In genomic region chr6:7276199-7276524, GRCh38 we compare ENCODE assay signal across 15 cellular contexts. TPM values are rescaled to one million over a fixed set of nuclear protein-coding genes. Genes with fewer than 3 reads are reported as not detected.
DNase-seq lines count a peak whose midpoint lies in the region; ATAC-seq, FAIRE-seq and TF ChIP-seq lines count a peak whose summit lies in the region.
"Had no signal": no experiment of that assay in that cellular context is flagged by ENCODE, and none has a peak within 500 bp of the region (broad histone marks: within the 10 kb centered on the region; RNA-seq: fewer than 3 reads in every experiment).

No MANE protein-coding gene starts in this region.

- no peak overlapping the region; the same call in 1 of the 2 replicates for H3K4me3 ChIP-seq in OCI-LY3 (ENCODE audit: low read length)
- no peak overlapping the region for H3K4me3 ChIP-seq in colonic mucosa
- H3K4me3 ChIP-seq in testis, result no peak overlapping the region
- H3K4me3 ChIP-seq: body of pancreas, psoas muscle, thyroid gland had no signal

- H3K27me3 ChIP-seq in OCI-LY3 (ENCODE audit: low read depth, low read length) (no peaks in the 10 kb centered on the region), colonic mucosa (no peaks in the 10 kb centered on the region), testis (no peaks in the 10 kb centered on the region)
- H3K27me3 ChIP-seq: body of pancreas, foreskin keratinocyte, thyroid gland had no signal

- H3K4me1 Mint-ChIP-seq in activated T-cell treated with anti-CD3 and anti-CD28 coated beads, Interleukin-2, amount 50 U/mL, for 72 hours (ENCODE audit: low read depth), result peaks cover 10% of the 10 kb centered on the region
- peaks cover 24 to 36% of the 10 kb centered on the region in 2 donors for H3K4me1 Mint-ChIP-seq in stimulated activated naive B cell treated with anti-CD40 and anti-IgM and Interleukin-4, amounts not matched to agents 10 μg/mL and 1 μg/mL and 100 μg/mL, for 72 hours

- H3K9ac ChIP-seq in OCI-LY3 (ENCODE audit: low read length) (no peak overlapping the region; the same call in 1 of the 2 replicates), colonic mucosa (ENCODE audit: low read depth in 2 of 2, low read length in 2 of 2) (no peak overlapping the region)

- no peak overlapping the region for H3K27ac Mint-ChIP-seq in activated T-cell treated with anti-CD3 and anti-CD28 coated beads, Interleukin-2, amount 50 U/mL, for 72 hours
- H3K27ac Mint-ChIP-seq in stimulated activated naive B cell treated with anti-CD40 and anti-IgM and Interleukin-4, amounts not matched to agents 10 μg/mL and 1 μg/mL and 100 μg/mL, for 72 hours, result peak overlapping the region; percentile 86
- H3K27ac Mint-ChIP-seq: activated CD4-positive, alpha-beta T cell treated with anti-CD3 and anti-CD28 coated beads for 36 hours; stimulated activated naive CD8-positive, alpha-beta T cell treated with anti-CD3 and anti-CD28 coated beads, Interleukin-15, amount 100 ng/mL, for 72 hours had no signal

- peak; percentile 5 to 32 for ATAC-seq in activated T-cell treated with anti-CD3 and anti-CD28 coated beads, Interleukin-2, amount 50 U/mL, for 72 hours (replicated peaks in 1 of 2)
- no peak for ATAC-seq in stimulated activated naive B cell treated with anti-CD40 and anti-IgM and Interleukin-4, amounts not matched to agents 10 μg/mL and 1 μg/mL and 100 μg/mL, for 72 hours (replicated peaks)

- peak overlapping the region; percentile 17 for H3K4me2 ChIP-seq in OCI-LY3 (ENCODE audit: low read length)

- peaks cover 34% of the 10 kb centered on the region for H3K4me1 ChIP-seq in OCI-LY3 (ENCODE audit: low read length)
- no peaks in the 10 kb centered on the region for H3K4me1 ChIP-seq in colonic mucosa
- no peaks in the 10 kb centered on the region for H3K4me1 ChIP-seq in testis
- H3K4me1 ChIP-seq: foreskin keratinocyte, psoas muscle had no signal

- WGBS in testis, 2 donors, result 70 to 87% methylated on average over 7 of the region's 7 CpGs

- peaks cover 0 to 3% of the 10 kb centered on the region in 2 donors for H3K9me3 Mint-ChIP-seq in activated T-cell treated with anti-CD3 and anti-CD28 coated beads, Interleukin-2, amount 50 U/mL, for 72 hours
- no peaks in the 10 kb centered on the region for H3K9me3 Mint-ChIP-seq in stimulated activated naive B cell treated with anti-CD40 and anti-IgM and Interleukin-4, amounts not matched to agents 10 μg/mL and 1 μg/mL and 100 μg/mL, for 72 hours
- H3K9me3 Mint-ChIP-seq: stimulated activated naive CD8-positive, alpha-beta T cell treated with anti-CD3 and anti-CD28 coated beads, Interleukin-15, amount 100 ng/mL, for 72 hours had no signal

- no peaks in the 10 kb centered on the region for H3K36me3 ChIP-seq in OCI-LY3 (replicated peaks; ENCODE audit: low read depth, low read length)
- H3K36me3 ChIP-seq in colonic mucosa, result no peaks in the 10 kb centered on the region
- H3K36me3 ChIP-seq in testis (ENCODE audit: low read depth, missing control alignments), result no peaks in the 10 kb centered on the region
- H3K36me3 ChIP-seq: thyroid gland had no signal

- no peak for DNase-seq in activated T-cell treated with anti-CD3 and anti-CD28 coated beads, Interleukin-2, amount 50 U/mL, for 72 hours
- no peak for DNase-seq in activated T-cell treated with anti-CD3 and anti-CD28 coated beads, Interleukin-2, amount 50 U/mL, for 1 hour
- DNase-seq in colonic mucosa (no peak), NCI-H2196 treated with DMSO at 0.1 percent for 48 hours (lab: John Stamatoyannopoulos, UW; ENCODE audit: unreplicated experiment) (no peak), GM12891 (ENCODE audit: insufficient read length, low spot score) (no peak), testis (no peak)
- no peak for DNase-seq in stimulated activated naive B cell treated with anti-CD40 and anti-IgM and Interleukin-4, amounts not matched to agents 10 μg/mL and 1 μg/mL and 100 μg/mL, for 72 hours

- FAIRE-seq in GM12891 (lab: Jason Lieb, UNC), result no peak
- FAIRE-seq: A204.1 had no signal

- H3K9me3 ChIP-seq in OCI-LY3 (ENCODE audit: insufficient read depth, low read length) (no peaks in the 10 kb centered on the region), colonic mucosa (no peaks in the 10 kb centered on the region), testis (no peaks in the 10 kb centered on the region)
- H3K9me3 ChIP-seq: body of pancreas, psoas muscle, thyroid gland had no signal

- H3K27me3 Mint-ChIP-seq in activated T-cell treated with anti-CD3 and anti-CD28 coated beads, Interleukin-2, amount 50 U/mL, for 72 hours (ENCODE audit: low read depth), result no peaks in the 10 kb centered on the region
- H3K27me3 Mint-ChIP-seq in stimulated activated naive B cell treated with anti-CD40 and anti-IgM and Interleukin-4, amounts not matched to agents 10 μg/mL and 1 μg/mL and 100 μg/mL, for 72 hours, result no peaks in the 10 kb centered on the region
- H3K27me3 Mint-ChIP-seq: activated CD4-positive, alpha-beta T cell treated with anti-CD3 and anti-CD28 coated beads for 36 hours; stimulated activated naive CD8-positive, alpha-beta T cell treated with anti-CD3 and anti-CD28 coated beads, Interleukin-15, amount 100 ng/mL, for 72 hours had no signal

- no peak overlapping the region for H2AFZ ChIP-seq in OCI-LY3 (ENCODE audit: low read depth, low read length)

- TF ChIP-seq POLR2A in GM12891 (IDR thresholded peaks at IDR 0.05; ENCODE audit: low read depth, low read length) (no peak), testis (IDR thresholded peaks at IDR 0.05) (no peak)

- peaks cover 0 to 3% of the 10 kb centered on the region in 2 donors for H3K36me3 Mint-ChIP-seq in activated T-cell treated with anti-CD3 and anti-CD28 coated beads, Interleukin-2, amount 50 U/mL, for 72 hours (ENCODE audit: insufficient read depth in 2 of 2)
- H3K36me3 Mint-ChIP-seq in stimulated activated naive B cell treated with anti-CD40 and anti-IgM and Interleukin-4, amounts not matched to agents 10 μg/mL and 1 μg/mL and 100 μg/mL, for 72 hours, result peaks cover 3 to 19% of the 10 kb centered on the region in 2 donors

- intact Hi-C loops in colonic mucosa (cut with DNase I) (loop anchor here (5.0 kb wide), 1 partner anchor 341 kb away; no protein-coding TSS in a partner anchor), testis (cut with DNase I; ENCODE audit: low total_unique reads) (loop anchor here (10.0 kb wide), 1 partner anchor 339 kb away; no protein-coding TSS in a partner anchor)

- TF ChIP-seq CTCF in OCI-LY3 (IDR thresholded peaks at IDR 0.05; ENCODE audit: low read depth, low read length) (no peak), colonic mucosa (IDR thresholded peaks at IDR 0.05) (peak; percentile 3), testis (IDR thresholded peaks at IDR 0.05) (peak in 1 of 3 experiments; percentile 2)

- H4K20me1 ChIP-seq in OCI-LY3 (ENCODE audit: insufficient read depth, low read length), result no peaks in the 10 kb centered on the region

- H3K4me3 Mint-ChIP-seq in activated T-cell treated with anti-CD3 and anti-CD28 coated beads, Interleukin-2, amount 50 U/mL, for 72 hours, result no peak overlapping the region
- H3K4me3 Mint-ChIP-seq in stimulated activated naive B cell treated with anti-CD40 and anti-IgM and Interleukin-4, amounts not matched to agents 10 μg/mL and 1 μg/mL and 100 μg/mL, for 72 hours, result peak overlapping the region; percentile 43 to 58
- H3K4me3 Mint-ChIP-seq: activated CD4-positive, alpha-beta T cell treated with anti-CD3 and anti-CD28 coated beads for 36 hours; stimulated activated naive CD8-positive, alpha-beta T cell treated with anti-CD3 and anti-CD28 coated beads, Interleukin-15, amount 100 ng/mL, for 72 hours had no signal

- H3K79me2 ChIP-seq in OCI-LY3 (ENCODE audit: low read length), result no peaks in the 10 kb centered on the region

- H3K27ac ChIP-seq in OCI-LY3 (ENCODE audit: low read length) (peak overlapping the region; percentile 98), colonic mucosa (no peak overlapping the region), testis (no peak overlapping the region)
- H3K27ac ChIP-seq: body of pancreas, foreskin keratinocyte, psoas muscle had no signal

TF ChIP-seq in GM12891, 5 proteins besides CTCF, POLR2A, EP300 and RAD21:
- TF ChIP-seq PAX5 (IDR thresholded peaks at IDR 0.05; ENCODE audit: insufficient read depth, low read length, severe bottlenecking), result no peak
- no peak for TF ChIP-seq POU2F2 (IDR thresholded peaks at IDR 0.05; ENCODE audit: low read depth, low read length)
- no peak for TF ChIP-seq TAF1 (IDR thresholded peaks at IDR 0.05; ENCODE audit: low read depth, low read length)
- no peak for TF ChIP-seq SPI1 (IDR thresholded peaks at IDR 0.05; ENCODE audit: low read depth, low read length)
- TF ChIP-seq POLR2AphosphoS5 (IDR thresholded peaks at IDR 0.05; ENCODE audit: low read depth, low read length), result no peak
TF ChIP-seq in GM12891: peak in this region for 0.

RNA-seq across cellular contexts. Expression of gene SSR1, which starts 36.8 kb away (rescaled TPM):
- 100 to 1,000 TPM; 127 to 154 TPM for total RNA-seq in activated T-cell treated with anti-CD3 and anti-CD28 coated beads, Interleukin-2, amount 50 U/mL, for 72 hours
- total RNA-seq in colonic mucosa, result 100 to 1,000 TPM; 150 to 153 TPM
- 89.3 TPM for polyA plus RNA-seq in GM12891 (2012; ENCODE audit: low read depth, missing spikeins)
- 10 to 100 TPM; 42.7 to 62.5 TPM for total RNA-seq in testis
- 65.7 TPM for polyA plus RNA-seq in testis (ENCODE audit: insufficient read depth, low read depth, low replicate concordance)

Comparison
In these comparisons a context has a peak if more than half of its experiments do, and no peak if none do; other contexts are left out.
1. ATAC-seq: peak in activated T-cell treated with anti-CD3 and anti-CD28 coated beads, Interleukin-2, amount 50 U/mL, for 72 hours (2 of 2); none in stimulated activated naive B cell treated with anti-CD40 and anti-IgM and Interleukin-4, amounts not matched to agents 10 μg/mL and 1 μg/mL and 100 μg/mL, for 72 hours (0 of 2).
2. H3K4me3 Mint-ChIP-seq: peak in stimulated activated naive B cell treated with anti-CD40 and anti-IgM and Interleukin-4, amounts not matched to agents 10 μg/mL and 1 μg/mL and 100 μg/mL, for 72 hours (2 of 2); none in activated T-cell treated with anti-CD3 and anti-CD28 coated beads, Interleukin-2, amount 50 U/mL, for 72 hours (0 of 2).